ENCODE assay signal across 23 cellular contexts in the genomic region with DNA sequence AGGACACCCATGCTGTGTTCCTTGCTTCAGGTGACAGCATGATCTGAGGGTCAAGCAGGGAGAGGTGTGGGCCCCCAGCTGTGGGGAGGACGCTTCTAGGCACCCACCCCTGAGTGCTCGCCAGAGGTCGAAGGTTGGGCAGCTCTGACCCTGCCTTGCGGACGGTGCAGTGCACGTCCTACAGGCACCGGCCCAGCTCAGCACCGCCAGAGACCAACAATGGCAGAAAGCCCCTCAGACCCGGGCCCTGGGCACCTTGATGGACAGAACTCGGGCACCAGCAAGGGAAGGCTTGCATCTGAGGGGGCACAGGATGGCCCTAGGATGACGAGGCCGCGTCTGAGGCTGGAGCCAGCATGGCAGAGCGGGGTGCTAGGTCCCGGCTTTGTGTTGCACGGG.
"Had no signal": no experiment of that assay in that cellular context is flagged by ENCODE, and none has a peak within 500 bp of the region (broad histone marks: within the 10 kb centered on the region; RNA-seq: fewer than 3 reads in every experiment).

No MANE protein-coding gene starts in this region.

- H3K4me3 ChIP-seq: breast epithelium, colonic mucosa, heart left ventricle, ovary, prostate gland, right atrium auricular region, upper lobe of left lung had no signal

- H3K36me3 ChIP-seq: breast epithelium, ovary had no signal

- H3K27me3 ChIP-seq: breast epithelium, colonic mucosa, heart left ventricle, ovary, right atrium auricular region, upper lobe of left lung had no signal

- H3K4me1 ChIP-seq: breast epithelium had no signal

- H3K27ac ChIP-seq: breast epithelium, colonic mucosa, epithelial cell of prostate, heart left ventricle, ovary, prostate gland, right atrium auricular region, upper lobe of left lung had no signal

- DNase-seq: activated B cell treated with CpG ODN at 0.5 μM for 24 hours; activated CD4-positive, alpha-beta T cell treated with anti-CD3 and anti-CD28 coated beads for 4 hours; activated CD4-positive, alpha-beta T cell treated with anti-CD3 and anti-CD28 coated beads, Interleukin-2, amount 50 U/mL, for 48 hours; activated CD8-positive, alpha-beta memory T cell treated with anti-CD3 and anti-CD28 coated beads, Interleukin-2, amount 50 U/mL, for 48 hours; activated naive CD4-positive, alpha-beta T cell treated with Interleukin-2 at 50 U/mL for 16 hours; activated naive CD8-positive, alpha-beta T cell treated with anti-CD3 and anti-CD28 coated beads, Interleukin-2, amount 10 ng/mL, durations not matched to agents 7 days and 5 days; activated T-cell treated with anti-CD3 and anti-CD28 coated beads, Interleukin-2, amount 50 U/mL, for 4 hours; amniotic stem cell; colonic mucosa; heart left ventricle; naive thymus-derived CD8-positive, alpha-beta T cell; stimulated activated CD4-positive, alpha-beta T cell treated with anti-CD3 and anti-CD28 coated beads, Interleukin-12 subunit alpha, Interleukin-12 subunit beta, amount 100 ng/mL, for 4 hours; stimulated activated CD4-positive, alpha-beta T cell treated with anti-CD3 and anti-CD28 coated beads, Interleukin-4, amount 100 ng/mL, for 4 hours; stimulated activated naive CD8-positive, alpha-beta T cell treated with anti-CD3 and anti-CD28 coated beads, Interleukin-15, Interleukin-2, amounts not matched to agents 100 U/mL and 50 U/mL, for 24 hours; T-helper 1 cell; T-helper 9 cell had no signal

- ATAC-seq: activated T-cell treated with anti-CD3 and anti-CD28 coated beads, Interleukin-2, amount 50 U/mL, for 4 hours; naive thymus-derived CD8-positive, alpha-beta T cell; stimulated activated naive CD8-positive, alpha-beta T cell treated with anti-CD3 and anti-CD28 coated beads, Interleukin-15, Interleukin-2, amounts not matched to agents 100 U/mL and 50 U/mL, for 24 hours had no signal

- H3K9me3 ChIP-seq: breast epithelium, colonic mucosa, heart left ventricle, ovary, prostate gland, right atrium auricular region, upper lobe of left lung had no signal

- FAIRE-seq: islet of Langerhans had no signal
